13 cellular contexts compared by ENCODE assay signal in the genomic region with DNA sequence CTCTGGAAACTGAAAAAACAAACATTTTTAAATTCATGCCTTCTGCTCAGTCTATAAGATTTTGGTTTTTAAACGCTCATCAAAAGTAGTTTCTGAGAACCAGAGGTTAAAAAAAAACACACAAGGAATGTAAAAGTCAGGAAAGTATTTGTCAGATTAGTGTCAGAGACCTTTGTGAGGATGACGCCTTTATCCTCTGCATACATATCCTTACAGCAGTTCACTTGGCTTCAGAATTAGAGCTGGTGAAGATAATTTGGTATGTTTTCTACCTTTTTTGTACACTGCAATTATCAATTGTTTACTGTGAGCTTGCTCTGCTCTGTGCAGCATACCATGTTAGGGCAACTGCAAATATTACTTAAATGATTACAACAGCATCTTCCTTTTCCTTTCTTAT. TPM values are rescaled to one million over a fixed set of nuclear protein-coding genes. Genes with fewer than 3 reads are reported as not detected.
A peak's percentile ranks its signal among the peaks of the same experiment; 100 is the strongest.
DNase-seq lines count a peak whose midpoint lies in the region; ATAC-seq and TF ChIP-seq lines count a peak whose summit lies in the region.
"Had no signal": no experiment of that assay in that cellular context is flagged by ENCODE, and none has a peak within 500 bp of the region (broad histone marks: within the 10 kb centered on the region; RNA-seq: fewer than 3 reads in every experiment).

No MANE protein-coding gene starts in this region.

- H3K27me3 Mint-ChIP-seq in chondrocyte (ENCODE audit: low read depth) (no peaks in the 10 kb centered on the region), mesothelial cell of epicardium (ENCODE audit: low read depth) (no peaks in the 10 kb centered on the region)

- no peaks in the 10 kb centered on the region for H3K9me3 Mint-ChIP-seq in chondrocyte (ENCODE audit: low read depth)
- no peaks in the 10 kb centered on the region for H3K9me3 Mint-ChIP-seq in mesothelial cell of epicardium
- H3K9me3 Mint-ChIP-seq: CD4-positive, alpha-beta memory T cell had no signal

- no peak for TF ChIP-seq CTCF in chondrocyte (IDR thresholded peaks at IDR 0.05)
- no peak for TF ChIP-seq CTCF in mesothelial cell of epicardium (IDR thresholded peaks at IDR 0.05; ENCODE audit: unreplicated experiment)

- H3K4me3 Mint-ChIP-seq in chondrocyte (ENCODE audit: unreplicated experiment) (no peak overlapping the region), mesothelial cell of epicardium (no peak overlapping the region)
- H3K4me3 Mint-ChIP-seq: CD4-positive, alpha-beta memory T cell; H9 had no signal

- H3K4me1 Mint-ChIP-seq in chondrocyte (ENCODE audit: low read depth) (peaks cover 9% of the 10 kb centered on the region), mesothelial cell of epicardium (peaks cover 43% of the 10 kb centered on the region)
- H3K4me1 Mint-ChIP-seq: CD4-positive, alpha-beta memory T cell had no signal

- peaks cover 3% of the 10 kb centered on the region for H3K9me3 ChIP-seq in neuron (ENCODE audit: low read length)
- H3K9me3 ChIP-seq: A549, BE2C had no signal

- H3K36me3 ChIP-seq in neuron (ENCODE audit: insufficient read depth, low read length) = peaks cover 66% of the 10 kb centered on the region

- H3K27ac Mint-ChIP-seq in chondrocyte (ENCODE audit: unreplicated experiment) (peak overlapping the region; percentile 59), mesothelial cell of epicardium (no peak overlapping the region)
- H3K27ac Mint-ChIP-seq: CD4-positive, alpha-beta memory T cell; H9 had no signal

- DNase-seq in chondrocyte (ENCODE audit: low spot score) (no peak), iris pigment epithelial cell (ENCODE audit: low read depth) (peak; percentile 14), mesothelial cell of epicardium (ENCODE audit: low spot score in 2 of 2, unreplicated experiment in 2 of 2) (no peak), OCI-M2 (lab: John Stamatoyannopoulos, UW; ENCODE audit: unreplicated experiment) (no peak)
- DNase-seq: BE2C; CD4-positive, alpha-beta memory T cell; DMS79 treated with DMSO at 0.1 percent for 48 hours; EL; GOT3; H9 had no signal

- no peak for ATAC-seq in GM18873 (IDR thresholded peaks at IDR 0.05; ENCODE audit: low FRiP score, unreplicated experiment)
- ATAC-seq: A549 had no signal

- H3K4me1 ChIP-seq in neuron (ENCODE audit: insufficient read depth, low read length) = peaks cover 58% of the 10 kb centered on the region

- peak overlapping the region; percentile 21 for H3K4me3 ChIP-seq in neuron (ENCODE audit: low read length)
- H3K4me3 ChIP-seq: A549 had no signal

- H3K36me3 Mint-ChIP-seq in chondrocyte (ENCODE audit: low read depth) (no peaks in the 10 kb centered on the region), mesothelial cell of epicardium (peaks cover 6% of the 10 kb centered on the region)
- H3K36me3 Mint-ChIP-seq: CD4-positive, alpha-beta memory T cell had no signal

- H2AFZ ChIP-seq in neuron (ENCODE audit: low read depth, low read length) = no peak overlapping the region

- no peaks in the 10 kb centered on the region for H3K27me3 ChIP-seq in neuron (ENCODE audit: insufficient read depth, low read length)
- H3K27me3 ChIP-seq: BE2C had no signal

RNA-seq across cellular contexts. Expression of a gene that starts 8.3 kb away (rescaled TPM):
- total RNA-seq in chondrocyte = 1.2 to 3.1 TPM (median 2.7 TPM) in 3 replicates
- 14.2 to 17.5 TPM (median 16.9 TPM) in 3 replicates for total RNA-seq in mesothelial cell of epicardium
- total RNA-seq: CD4-positive, alpha-beta memory T cell had no signal
